21 cellular contexts compared by ENCODE assay signal in the genomic region with DNA sequence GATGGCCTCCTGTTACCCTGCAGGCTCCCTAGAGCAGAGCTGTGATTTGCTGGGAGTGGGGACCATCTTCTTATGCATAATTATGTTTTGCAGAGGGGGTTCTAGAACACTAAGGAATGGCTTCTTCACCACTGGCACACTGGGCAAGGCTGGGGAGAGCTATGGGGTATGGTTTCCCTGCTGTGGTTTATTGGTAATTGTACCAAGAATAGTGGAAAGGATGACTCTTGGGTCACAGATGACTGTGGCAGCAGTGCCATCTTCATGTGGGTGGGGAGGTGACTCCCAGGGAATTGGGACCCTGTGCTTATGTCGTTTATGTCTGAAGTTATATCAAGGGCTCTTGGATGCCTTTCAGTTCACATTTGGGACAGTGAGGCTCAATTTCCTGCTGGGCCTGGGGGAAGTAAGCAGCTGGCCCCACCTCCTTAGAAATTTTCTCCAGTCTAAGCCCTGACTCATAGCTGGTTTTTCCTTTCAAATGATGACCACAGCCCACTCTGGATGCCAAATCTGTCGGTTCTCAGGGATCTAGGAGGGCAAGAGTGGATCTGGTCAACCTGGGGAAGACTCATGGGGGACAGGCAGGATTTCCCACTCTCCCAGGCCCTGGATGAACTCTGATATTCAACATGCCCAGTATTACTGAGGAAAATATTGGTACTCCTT.
DNase-seq lines count a peak whose midpoint lies in the region; ATAC-seq and TF ChIP-seq lines count a peak whose summit lies in the region.
"Had no signal": no experiment of that assay in that cellular context is flagged by ENCODE, and none has a peak within 500 bp of the region (broad histone marks: within the 10 kb centered on the region; RNA-seq: fewer than 3 reads in every experiment).

No MANE protein-coding gene starts in this region.

- peaks cover 8% of the 10 kb centered on the region for H3K4me1 Mint-ChIP-seq in stimulated activated naive CD8-positive, alpha-beta T cell treated with anti-CD3 and anti-CD28 coated beads, Interleukin-15, amount 100 ng/mL, for 72 hours
- H3K4me1 Mint-ChIP-seq: central memory CD8-positive, alpha-beta T cell had no signal

- no peaks in the 10 kb centered on the region for H3K9me3 Mint-ChIP-seq in activated naive CD4-positive, alpha-beta T cell treated with anti-CD3 and anti-CD28 coated beads, Interleukin-2, amount 50 U/mL, for 72 hours
- H3K9me3 Mint-ChIP-seq in stimulated activated naive CD8-positive, alpha-beta T cell treated with anti-CD3 and anti-CD28 coated beads, Interleukin-15, amount 100 ng/mL, for 72 hours, result no peaks in the 10 kb centered on the region
- H3K9me3 Mint-ChIP-seq: activated naive CD8-positive, alpha-beta T cell treated with anti-CD3 and anti-CD28 coated beads, Interleukin-2, amount 10 ng/mL, durations not matched to agents 7 days and 5 days; central memory CD8-positive, alpha-beta T cell had no signal

- peak; percentile 58 to 86 for ATAC-seq in activated naive CD4-positive, alpha-beta T cell treated with anti-CD3 and anti-CD28 coated beads, Interleukin-2, amount 50 U/mL, for 72 hours
- peak; percentile 50; the same call in 1 of the 3 replicates for ATAC-seq in RWPE2 (ENCODE audit: low read depth)
- ATAC-seq in stimulated activated naive CD8-positive, alpha-beta T cell treated with anti-CD3 and anti-CD28 coated beads, Interleukin-15, amount 100 ng/mL, for 72 hours, result peak; percentile 68
- ATAC-seq in HG02840 (IDR thresholded peaks at IDR 0.05; ENCODE audit: low FRiP score, unreplicated experiment), result no peak

- TF ChIP-seq CTCF in RWPE2 (IDR thresholded peaks at IDR 0.05; ENCODE audit: poor library complexity, severe bottlenecking) (no peak), epithelial cell of esophagus (IDR thresholded peaks at IDR 0.05; ENCODE audit: insufficient read depth, low read depth, low read length, missing control alignments) (no peak), BE2C (IDR thresholded peaks at IDR 0.05; ENCODE audit: low read depth, low read length) (no peak)

- H3K4me3 ChIP-seq in RWPE2 (ENCODE audit: severe bottlenecking) (no peak overlapping the region), epithelial cell of esophagus (ENCODE audit: low read length) (no peak overlapping the region), BE2C (ENCODE audit: low read depth, low read length) (no peak overlapping the region)
- H3K4me3 ChIP-seq: left ventricle myocardium inferior, skin epidermis, stomach, vagina had no signal

- H3K27ac Mint-ChIP-seq in activated naive CD4-positive, alpha-beta T cell treated with anti-CD3 and anti-CD28 coated beads, Interleukin-2, amount 50 U/mL, for 72 hours, result no peak overlapping the region
- H3K27ac Mint-ChIP-seq in stimulated activated naive CD8-positive, alpha-beta T cell treated with anti-CD3 and anti-CD28 coated beads, Interleukin-15, amount 100 ng/mL, for 72 hours, result no peak overlapping the region
- H3K27ac Mint-ChIP-seq: activated naive CD8-positive, alpha-beta T cell treated with anti-CD3 and anti-CD28 coated beads, Interleukin-2, amount 10 ng/mL, durations not matched to agents 7 days and 5 days had no signal

- no peaks in the 10 kb centered on the region for H3K27me3 ChIP-seq in RWPE2 (ENCODE audit: insufficient read depth, poor library complexity, severe bottlenecking)
- H3K27me3 ChIP-seq in BE2C, result no peaks in the 10 kb centered on the region
- H3K27me3 ChIP-seq: vagina had no signal

- H3K4me1 ChIP-seq in RWPE2 (ENCODE audit: insufficient read depth, poor library complexity, severe bottlenecking) (no peaks in the 10 kb centered on the region), BE2C (no peaks in the 10 kb centered on the region)
- H3K4me1 ChIP-seq: stomach, vagina had no signal

- H3K27me3 Mint-ChIP-seq in stimulated activated naive CD8-positive, alpha-beta T cell treated with anti-CD3 and anti-CD28 coated beads, Interleukin-15, amount 100 ng/mL, for 72 hours, result peaks cover 14% of the 10 kb centered on the region

- no peaks in the 10 kb centered on the region for H3K9me3 ChIP-seq in RWPE2 (ENCODE audit: severe bottlenecking)
- H3K9me3 ChIP-seq in BE2C, result no peaks in the 10 kb centered on the region
- H3K9me3 ChIP-seq: left ventricle myocardium inferior, stomach, vagina had no signal

- H3K36me3 Mint-ChIP-seq in activated naive CD4-positive, alpha-beta T cell treated with anti-CD3 and anti-CD28 coated beads, Interleukin-2, amount 50 U/mL, for 72 hours, result no peaks in the 10 kb centered on the region
- H3K36me3 Mint-ChIP-seq: activated naive CD8-positive, alpha-beta T cell treated with anti-CD3 and anti-CD28 coated beads, Interleukin-2, amount 10 ng/mL, durations not matched to agents 7 days and 5 days had no signal

- DNase-seq in activated naive CD4-positive, alpha-beta T cell treated with anti-CD3 and anti-CD28 coated beads, Interleukin-2, amount 50 U/mL, for 72 hours (ENCODE audit: low spot score in 2 of 2), result peak in 1 of 2 donors; percentile 44
- no peak for DNase-seq in activated naive CD4-positive, alpha-beta T cell (lab: John Stamatoyannopoulos, UW)
- DNase-seq in RWPE2 (ENCODE audit: low spot score) (no peak), epithelial cell of esophagus (ENCODE audit: low read depth) (peak; percentile 25), DMS114 treated with DMSO at 0.1 percent for 48 hours (lab: John Stamatoyannopoulos, UW; ENCODE audit: unreplicated experiment) (no peak), BE2C (no peak)
- peak in 1 of 2 donors; percentile 15 for DNase-seq in stimulated activated naive CD8-positive, alpha-beta T cell treated with anti-CD3 and anti-CD28 coated beads, Interleukin-15, amount 100 ng/mL, for 72 hours
- DNase-seq: activated naive CD8-positive, alpha-beta T cell treated with anti-CD3 and anti-CD28 coated beads, Interleukin-2, amount 10 ng/mL, durations not matched to agents 7 days and 5 days; COR-L47; effector memory CD4-positive, alpha-beta T cell; GF-D8; GOT3; Kasumi-1; left ventricle myocardium inferior; NCI-H1436 treated with DMSO at 0.1 percent for 48 hours; stomach had no signal

- H3K36me3 ChIP-seq in RWPE2 (ENCODE audit: low read depth) (no peaks in the 10 kb centered on the region), BE2C (no peaks in the 10 kb centered on the region)
- H3K36me3 ChIP-seq: left ventricle myocardium inferior, stomach, vagina had no signal

- H3K4me3 Mint-ChIP-seq in stimulated activated naive CD8-positive, alpha-beta T cell treated with anti-CD3 and anti-CD28 coated beads, Interleukin-15, amount 100 ng/mL, for 72 hours, result no peak overlapping the region
- H3K4me3 Mint-ChIP-seq: activated naive CD8-positive, alpha-beta T cell treated with anti-CD3 and anti-CD28 coated beads, Interleukin-2, amount 10 ng/mL, durations not matched to agents 7 days and 5 days; central memory CD8-positive, alpha-beta T cell had no signal

- H3K27ac ChIP-seq in RWPE2 (ENCODE audit: poor library complexity, severe bottlenecking), result no peak overlapping the region
- H3K27ac ChIP-seq: left ventricle myocardium inferior, parathyroid adenoma, skin epidermis, stomach, vagina had no signal
